Comparison of ENCODE assay signal across 2 cellular contexts in genomic region chr17:57651451-57651850, GRCh38.
TF ChIP-seq lines count a peak whose summit lies in the region.

No MANE protein-coding gene starts in this region.

TF ChIP-seq in HepG2, 621 proteins besides CTCF, POLR2A, EP300 and RAD21 (continued from another document):
- no peak for TF ChIP-seq ZNF687 (CRISPR knock-in tag; IDR thresholded peaks at IDR 0.05)

TF ChIP-seq in SK-N-SH, 30 proteins besides CTCF, POLR2A, EP300 and RAD21 (continued from another document):
- no peak for TF ChIP-seq REST (IDR thresholded peaks at IDR 0.05; ENCODE audit: low read depth, low read length)
- no peak for TF ChIP-seq FOXM1 (IDR thresholded peaks at IDR 0.05; ENCODE audit: low read depth)
- TF ChIP-seq MXI1 (IDR thresholded peaks at IDR 0.05; ENCODE audit: low read depth, low read length) = no peak
- TF ChIP-seq IRF3 (IDR thresholded peaks at IDR 0.05; ENCODE audit: low read depth, low read length) = no peak
- no peak for TF ChIP-seq GATA2 (CRISPR knock-in tag; IDR thresholded peaks at IDR 0.05)
- no peak for TF ChIP-seq PBX3 (IDR thresholded peaks at IDR 0.05)
- TF ChIP-seq RFX5 (IDR thresholded peaks at IDR 0.05; ENCODE audit: low read length) = no peak
- TF ChIP-seq RCOR1 (IDR thresholded peaks at IDR 0.05; ENCODE audit: low read length) = no peak
- TF ChIP-seq TEAD4 (IDR thresholded peaks at IDR 0.05; ENCODE audit: borderline replicate concordance, insufficient read depth) = no peak
- no peak for TF ChIP-seq ZBTB33 (IDR thresholded peaks at IDR 0.05; ENCODE audit: borderline replicate concordance, low read depth)
TF ChIP-seq in SK-N-SH: peak in this region for 0.
